20 cellular contexts compared by ENCODE assay signal in genomic region chr11:12602421-12602820, GRCh38.
DNase-seq lines count a peak whose midpoint lies in the region; ATAC-seq, FAIRE-seq and TF ChIP-seq lines count a peak whose summit lies in the region.
"Had no signal": no experiment of that assay in that cellular context is flagged by ENCODE, and none has a peak within 500 bp of the region (broad histone marks: within the 10 kb centered on the region; RNA-seq: fewer than 3 reads in every experiment).

No MANE protein-coding gene starts in this region.

- H3K9me3 ChIP-seq in mucosa of descending colon: no peaks in the 10 kb centered on the region
- H3K9me3 ChIP-seq: A549, adrenal gland, suprapubic skin had no signal

- no peaks in the 10 kb centered on the region for H3K27me3 ChIP-seq in bronchial epithelial cell (ENCODE audit: control insufficient read depth, insufficient read depth, low read length)
- H3K27me3 ChIP-seq: adrenal gland, suprapubic skin had no signal

- ATAC-seq in GM19351 (IDR thresholded peaks at IDR 0.05; ENCODE audit: unreplicated experiment): no peak
- ATAC-seq in mucosa of descending colon: no peak
- ATAC-seq: A549; left colon; stimulated activated effector memory CD8-positive, alpha-beta T cell treated with anti-CD3 and anti-CD28 coated beads, Interleukin-12 subunit alpha, Interleukin-12 subunit beta, amount 100 ng/mL, for 72 hours had no signal

- H3K4me1 ChIP-seq in mucosa of descending colon (ENCODE audit: low read depth): no peaks in the 10 kb centered on the region

- intact Hi-C loops in mucosa of descending colon (cut with DNase I, micrococcal nuclease): no loop called here

- DNase-seq in NCI-H524 (lab: John Stamatoyannopoulos, UW): peak; percentile 8 to 11
- DNase-seq in NCI-H524 treated with DMSO at 0.1 percent for 48 hours (lab: John Stamatoyannopoulos, UW): no peak
- peak; percentile 62 for DNase-seq in NCI-H226
- DNase-seq in bronchial epithelial cell (ENCODE audit: low read depth): peak; percentile 29
- peak; percentile 54 for DNase-seq in renal cortical epithelial cell (ENCODE audit: low read depth)
- DNase-seq in SKM-1 (lab: John Stamatoyannopoulos, UW; ENCODE audit: unreplicated experiment): no peak
- DNase-seq in mucosa of descending colon: no peak
- DNase-seq: activated gamma-delta T cell treated with Interleukin-2 at 50 U/mL for 16 hours; adrenal gland; effector CD4-positive, alpha-beta T cell; glutamatergic neuron; left colon; NCI-H1048; Right ventricle myocardium superior had no signal

- TF ChIP-seq CTCF in bronchial epithelial cell (IDR thresholded peaks at IDR 0.05; ENCODE audit: insufficient read depth, low read length, severe bottlenecking): no peak
- TF ChIP-seq CTCF in mucosa of descending colon (IDR thresholded peaks at IDR 0.05): no peak

- no peaks in the 10 kb centered on the region for H3K36me3 ChIP-seq in bronchial epithelial cell (ENCODE audit: control insufficient read depth, insufficient read depth, low read length)
- no peaks in the 10 kb centered on the region for H3K36me3 ChIP-seq in mucosa of descending colon (ENCODE audit: low read depth)
- H3K36me3 ChIP-seq: adrenal gland, suprapubic skin had no signal

- H3K4me3 ChIP-seq in bronchial epithelial cell (ENCODE audit: low read depth, low read length) (no peak overlapping the region), mucosa of descending colon (no peak overlapping the region)
- H3K4me3 ChIP-seq: A549, adrenal gland, suprapubic skin had no signal

- FAIRE-seq in bronchial epithelial cell (lab: Jason Lieb, UNC): no peak
- FAIRE-seq: GM12891, GM19239 had no signal

Comparison
In these comparisons a context has a peak if more than half of its experiments do, and no peak if none do; other contexts are left out.
1. DNase-seq: peak in NCI-H524 (2 of 2), NCI-H226 (single experiment), bronchial epithelial cell (single experiment) and renal cortical epithelial cell (single experiment); none in NCI-H524 treated with DMSO at 0.1 percent for 48 hours (single experiment), SKM-1 (single experiment) and mucosa of descending colon (0 of 3).